Comparison of ENCODE assay signal across 4 cellular contexts in the genomic region with DNA sequence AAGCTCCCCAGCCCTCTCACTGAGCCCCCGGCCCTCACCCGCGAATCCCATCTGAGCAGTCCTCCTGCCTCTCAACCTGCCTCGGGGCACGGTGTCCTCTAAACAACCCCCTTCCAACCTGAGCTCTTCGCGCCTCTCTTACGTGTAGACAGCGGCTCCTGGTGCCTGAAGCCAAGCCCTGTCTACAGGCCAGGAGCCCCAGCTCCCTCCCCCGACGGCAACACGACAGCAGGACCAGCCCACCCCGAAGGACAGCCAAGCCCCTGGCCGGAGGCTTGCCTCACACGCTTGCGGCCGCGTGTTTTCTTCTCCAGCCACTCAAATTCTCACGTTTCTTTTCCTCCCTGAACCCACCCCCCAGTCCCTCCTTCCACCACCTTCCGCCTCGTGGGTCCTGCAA. TPM values are rescaled to one million over a fixed set of nuclear protein-coding genes. Genes with fewer than 3 reads are reported as not detected.
"Had no signal": no experiment of that assay in that cellular context is flagged by ENCODE, and none has a peak within 500 bp of the region (broad histone marks: within the 10 kb centered on the region; RNA-seq: fewer than 3 reads in every experiment).

No MANE protein-coding gene starts in this region.

RNA-seq across cellular contexts. Expression of a gene that starts 9.0 kb away (rescaled TPM):
- total RNA-seq: HepG2, HT-29, HT1080, IMR-90 had no signal
- polyA plus RNA-seq: HepG2, IMR-90 had no signal
